In the genomic region with DNA sequence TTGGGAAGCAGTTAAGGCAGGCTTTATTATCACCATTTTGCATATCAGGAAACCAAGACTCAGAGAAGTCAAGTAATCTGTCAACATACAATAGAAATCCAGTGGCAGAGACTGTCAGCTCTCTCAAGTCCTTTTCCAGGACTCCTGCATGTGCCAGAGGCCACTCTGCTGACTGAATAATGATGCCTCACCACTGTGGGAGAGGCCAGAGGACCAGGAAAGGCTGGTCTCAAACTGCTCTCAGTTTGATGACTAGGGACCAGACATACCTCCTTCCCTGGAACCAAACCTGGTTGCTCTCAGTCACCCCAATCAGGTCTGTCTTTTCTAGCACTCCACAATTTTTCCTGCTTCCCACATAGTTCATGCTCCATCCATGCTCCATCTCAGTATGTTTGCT, we compare ENCODE assay signal across 1 cellular context.
TF ChIP-seq lines count a peak whose summit lies in the region.

No MANE protein-coding gene starts in this region.

TF ChIP-seq in K562, 482 proteins besides CTCF, POLR2A, EP300 and RAD21:
- TF ChIP-seq E2F3 (CRISPR knock-in tag; IDR thresholded peaks at IDR 0.05): no peak
